In genomic region chr10:34392641-34393170, GRCh38 we compare ENCODE assay signal across 20 cellular contexts.
"Had no signal": no experiment of that assay in that cellular context is flagged by ENCODE, and none has a peak within 500 bp of the region (broad histone marks: within the 10 kb centered on the region; RNA-seq: fewer than 3 reads in every experiment).

No MANE protein-coding gene starts in this region.

- H3K4me1 Mint-ChIP-seq: activated CD4-positive, alpha-beta T cell treated with anti-CD3 and anti-CD28 coated beads, Interleukin-2, amount 10 ng/mL, durations not matched to agents 24 days and 14 days; activated naive CD8-positive, alpha-beta T cell treated with anti-CD3 and anti-CD28 coated beads, Interleukin-2, amount 10 ng/mL, durations not matched to agents 7 days and 5 days; activated T-helper 17 cell treated with anti-CD3 and anti-CD28 coated beads, Interleukin-2, amount 50 U/mL, for 72 hours; naive thymus-derived CD8-positive, alpha-beta T cell; stimulated activated memory B cell treated with anti-CD40 and anti-IgM and Interleukin-4, amounts not matched to agents 10 μg/mL and 1 μg/mL and 100 μg/mL, for 72 hours; T-cell had no signal

- H3K4me1 ChIP-seq: body of pancreas, left lung, pancreas, spleen had no signal

- H3K27me3 Mint-ChIP-seq: activated CD4-positive, alpha-beta T cell treated with anti-CD3 and anti-CD28 coated beads, Interleukin-2, amount 10 ng/mL, durations not matched to agents 24 days and 14 days; activated CD8-positive, alpha-beta T cell treated with anti-CD3 and anti-CD28 coated beads for 36 hours; activated naive CD8-positive, alpha-beta T cell treated with anti-CD3 and anti-CD28 coated beads, Interleukin-2, amount 10 ng/mL, durations not matched to agents 7 days and 5 days; activated T-helper 17 cell treated with anti-CD3 and anti-CD28 coated beads, Interleukin-2, amount 50 U/mL, for 72 hours; naive thymus-derived CD8-positive, alpha-beta T cell; stimulated activated memory B cell treated with anti-CD40 and anti-IgM and Interleukin-4, amounts not matched to agents 10 μg/mL and 1 μg/mL and 100 μg/mL, for 72 hours; T-cell had no signal

- H3K36me3 Mint-ChIP-seq: activated naive CD8-positive, alpha-beta T cell treated with anti-CD3 and anti-CD28 coated beads, Interleukin-2, amount 10 ng/mL, durations not matched to agents 7 days and 5 days; naive thymus-derived CD8-positive, alpha-beta T cell; stimulated activated memory B cell treated with anti-CD40 and anti-IgM and Interleukin-4, amounts not matched to agents 10 μg/mL and 1 μg/mL and 100 μg/mL, for 72 hours; T-cell had no signal

- H3K9me3 ChIP-seq: body of pancreas, left lung, neutrophil, pancreas, sigmoid colon, spleen had no signal

- H3K36me3 ChIP-seq: left lung, neutrophil, pancreas, spleen had no signal

- H3K9me3 Mint-ChIP-seq: activated CD4-positive, alpha-beta T cell treated with anti-CD3 and anti-CD28 coated beads, Interleukin-2, amount 10 ng/mL, durations not matched to agents 24 days and 14 days; activated CD8-positive, alpha-beta T cell treated with anti-CD3 and anti-CD28 coated beads for 36 hours; activated naive CD8-positive, alpha-beta T cell treated with anti-CD3 and anti-CD28 coated beads, Interleukin-2, amount 10 ng/mL, durations not matched to agents 7 days and 5 days; activated T-helper 17 cell treated with anti-CD3 and anti-CD28 coated beads, Interleukin-2, amount 50 U/mL, for 72 hours; naive thymus-derived CD8-positive, alpha-beta T cell; stimulated activated memory B cell treated with anti-CD40 and anti-IgM and Interleukin-4, amounts not matched to agents 10 μg/mL and 1 μg/mL and 100 μg/mL, for 72 hours; T-cell had no signal

- DNase-seq: activated CD4-positive, alpha-beta T cell treated with anti-CD3 and anti-CD28 coated beads, Interleukin-2, amount 10 ng/mL, durations not matched to agents 24 days and 14 days; activated CD4-positive, CD25-positive, alpha-beta regulatory T cell; activated CD8-positive, alpha-beta T cell treated with anti-CD3 and anti-CD28 coated beads for 36 hours; activated naive CD4-positive, alpha-beta T cell treated with Interleukin-2 at 50 U/mL for 16 hours; activated naive CD8-positive, alpha-beta T cell treated with anti-CD3 and anti-CD28 coated beads, Interleukin-2, amount 10 ng/mL, durations not matched to agents 7 days and 5 days; activated T-cell treated with anti-CD3 and anti-CD28 coated beads, Interleukin-2, amount 50 U/mL, for 1 hour; body of pancreas; glutamatergic neuron; hypothalamus; kidney; left lung; naive thymus-derived CD8-positive, alpha-beta T cell; pancreas; sigmoid colon; spleen; stimulated activated CD4-positive, alpha-beta T cell treated with anti-CD3 and anti-CD28 coated beads, Interleukin-4, amount 100 ng/mL, for 4 hours; T-cell had no signal

- H3K27me3 ChIP-seq: body of pancreas, left lung, neutrophil, pancreas, sigmoid colon, spleen had no signal

- H3K27ac ChIP-seq: body of pancreas, left lung, neutrophil, pancreas, sigmoid colon, spleen had no signal

- H3K4me3 Mint-ChIP-seq: activated CD4-positive, alpha-beta T cell treated with anti-CD3 and anti-CD28 coated beads, Interleukin-2, amount 10 ng/mL, durations not matched to agents 24 days and 14 days; activated CD8-positive, alpha-beta T cell treated with anti-CD3 and anti-CD28 coated beads for 36 hours; activated naive CD8-positive, alpha-beta T cell treated with anti-CD3 and anti-CD28 coated beads, Interleukin-2, amount 10 ng/mL, durations not matched to agents 7 days and 5 days; activated T-helper 17 cell treated with anti-CD3 and anti-CD28 coated beads, Interleukin-2, amount 50 U/mL, for 72 hours; naive thymus-derived CD8-positive, alpha-beta T cell; stimulated activated memory B cell treated with anti-CD40 and anti-IgM and Interleukin-4, amounts not matched to agents 10 μg/mL and 1 μg/mL and 100 μg/mL, for 72 hours; T-cell had no signal

- H3K4me3 ChIP-seq: body of pancreas, left lung, pancreas, sigmoid colon, spleen had no signal

- H3K27ac Mint-ChIP-seq: activated CD4-positive, alpha-beta T cell treated with anti-CD3 and anti-CD28 coated beads, Interleukin-2, amount 10 ng/mL, durations not matched to agents 24 days and 14 days; activated CD8-positive, alpha-beta T cell treated with anti-CD3 and anti-CD28 coated beads for 36 hours; activated naive CD8-positive, alpha-beta T cell treated with anti-CD3 and anti-CD28 coated beads, Interleukin-2, amount 10 ng/mL, durations not matched to agents 7 days and 5 days; activated T-helper 17 cell treated with anti-CD3 and anti-CD28 coated beads, Interleukin-2, amount 50 U/mL, for 72 hours; naive thymus-derived CD8-positive, alpha-beta T cell; stimulated activated memory B cell treated with anti-CD40 and anti-IgM and Interleukin-4, amounts not matched to agents 10 μg/mL and 1 μg/mL and 100 μg/mL, for 72 hours; T-cell had no signal
